ENCODE assay signal across 8 cellular contexts in genomic region chr19:11418518-11419506, GRCh38. TPM values are rescaled to one million over a fixed set of nuclear protein-coding genes. Genes with fewer than 3 reads are reported as not detected.
DNase-seq lines count a peak whose midpoint lies in the region; ATAC-seq and TF ChIP-seq lines count a peak whose summit lies in the region.

Gene RGL3, minus strand, starts transcription at chr19:11419314. Its CDS starts 36 bp downstream, at chr19:11419278.

- H3K4me3 ChIP-seq in dorsolateral prefrontal cortex, result peak within 1 kb of the TSS; percentile 14 to 68 (median 51)
- H3K4me3 ChIP-seq in mucosa of descending colon, result no peak within 1 kb of the TSS

- H3K27ac ChIP-seq in dorsolateral prefrontal cortex, result peak within 1 kb of the TSS in 17 of 59 donors; percentile 1 to 71 (median 40)

- no peak for TF ChIP-seq CTCF in dorsolateral prefrontal cortex (IDR thresholded peaks at IDR 0.05 in 54 of 56, conservative IDR thresholded peaks at IDR 0.05 in 2 of 56; ENCODE audit: low read depth in 1 of 56, partially characterized antibody in 56 of 56)
- no peak for TF ChIP-seq CTCF in mucosa of descending colon (IDR thresholded peaks at IDR 0.05)

- DNase-seq in COLO668 (lab: John Stamatoyannopoulos, UW; ENCODE audit: unreplicated experiment) (peak; percentile 90), NCI-H146 treated with DMSO at 0.1 percent for 48 hours (lab: John Stamatoyannopoulos, UW; ENCODE audit: unreplicated experiment) (peak; percentile 91), dorsolateral prefrontal cortex (no peak), mucosa of descending colon (peak in 2 of 3 donors; percentile 25 to 53), MV-4-11 (lab: John Stamatoyannopoulos, UW) (no peak), NCI-H2227 (lab: John Stamatoyannopoulos, UW; ENCODE audit: unreplicated experiment) (no peak), HPDE6-E6E7 (ENCODE audit: extremely low spot score) (no peak)

- H3K9me3 ChIP-seq in mucosa of descending colon, result no peaks in the 10 kb centered on the region

- ATAC-seq in mucosa of descending colon (peak; percentile 59), GM21737 (IDR thresholded peaks at IDR 0.05; ENCODE audit: unreplicated experiment) (no peak)

- peaks cover 39% of the 10 kb centered on the region for H3K4me1 ChIP-seq in mucosa of descending colon (ENCODE audit: low read depth)

- H3K27me3 ChIP-seq in dorsolateral prefrontal cortex, result peaks cover 0 to 67% (median 52%) of the 10 kb centered on the region in 45 donors

- intact Hi-C loops in dorsolateral prefrontal cortex (cut with DNase I), result no loop called here
- intact Hi-C loops in mucosa of descending colon (cut with DNase I, micrococcal nuclease), result no loop called here

- no peaks in the 10 kb centered on the region for H3K36me3 ChIP-seq in mucosa of descending colon (ENCODE audit: low read depth)

RNA-seq across cellular contexts. Expression of gene RGL3, which starts in this region (rescaled TPM):
- total RNA-seq in dorsolateral prefrontal cortex, result 10 to 100 TPM in 111 of 120 experiments, 1 to 10 TPM in 9; 7.4 to 50.1 (median 15.3) TPM
- total RNA-seq in mucosa of descending colon, result 10 to 100 TPM; 10.7 to 15.1 (median 11.0) TPM

Comparison
In these comparisons a context has a peak if more than half of its experiments do, and no peak if none do; other contexts are left out.
1. DNase-seq: peak in COLO668 (single experiment), NCI-H146 treated with DMSO at 0.1 percent for 48 hours (single experiment) and mucosa of descending colon (2 of 3); none in dorsolateral prefrontal cortex (0 of 10), MV-4-11 (single experiment), NCI-H2227 (single experiment) and HPDE6-E6E7 (single experiment).